10 cellular contexts compared by ENCODE assay signal in genomic region chr12:6790496-6791150, GRCh38. TPM values are rescaled to one million over a fixed set of nuclear protein-coding genes. Genes with fewer than 3 reads are reported as not detected.
DNase-seq lines count a peak whose midpoint lies in the region; ATAC-seq and TF ChIP-seq lines count a peak whose summit lies in the region.
"Had no signal": no experiment of that assay in that cellular context is flagged by ENCODE, and none has a peak within 500 bp of the region (broad histone marks: within the 10 kb centered on the region; RNA-seq: fewer than 3 reads in every experiment).

No MANE protein-coding gene starts in this region.

- H3K27ac ChIP-seq in heart right ventricle = peak overlapping the region in 1 of 10 donors; percentile 86
- peak overlapping the region; percentile 44 to 67 for H3K27ac ChIP-seq in testis
- H3K27ac ChIP-seq in Karpas-422 (ENCODE audit: low read length) = no peak overlapping the region

- ATAC-seq in heart right ventricle = no peak
- ATAC-seq in left ventricle myocardium superior = no peak
- peak; percentile 35 for ATAC-seq in effector memory CD8-positive, alpha-beta T cell (replicated peaks)

- no peaks in the 10 kb centered on the region for H4K20me1 ChIP-seq in Karpas-422 (ENCODE audit: insufficient read depth, low read depth, low read length)

- no peaks in the 10 kb centered on the region for H3K79me2 ChIP-seq in Karpas-422 (ENCODE audit: low read length)

- H3K36me3 ChIP-seq in heart right ventricle = peaks cover 0 to 14% (median 0%) of the 10 kb centered on the region in 9 donors
- no peaks in the 10 kb centered on the region for H3K36me3 ChIP-seq in testis (ENCODE audit: low read depth, missing control alignments)
- H3K36me3 ChIP-seq in Karpas-422 (ENCODE audit: insufficient read depth, low read length) = no peaks in the 10 kb centered on the region

- H3K4me2 ChIP-seq in Karpas-422 (ENCODE audit: low read depth, low read length, poor library complexity, severe bottlenecking) = no peak overlapping the region

- peak overlapping the region in 6 of 10 donors; percentile 2 to 56 (median 42) for H3K4me3 ChIP-seq in heart right ventricle
- no peak overlapping the region for H3K4me3 ChIP-seq in testis
- H3K4me3 ChIP-seq in Karpas-422 (ENCODE audit: low read length) = no peak overlapping the region

- no peak for DNase-seq in heart right ventricle
- no peak for DNase-seq in left ventricle myocardium superior
- DNase-seq in activated CD4-positive, alpha-beta T cell treated with anti-CD3 and anti-CD28 coated beads, Interleukin-2, amount 10 ng/mL, durations not matched to agents 24 days and 14 days = peak; percentile 84
- DNase-seq in effector memory CD8-positive, alpha-beta T cell = no peak
- no peak for DNase-seq in testis
- no peak for DNase-seq in 8988T
- DNase-seq in Karpas-422 = no peak
- DNase-seq in Ammon's horn (ENCODE audit: low spot score) = no peak
- DNase-seq: ACHN, naive B cell had no signal

- no peak overlapping the region for H2AFZ ChIP-seq in Karpas-422 (ENCODE audit: low read length)

- WGBS in heart right ventricle, 2 donors = 90 to 93% methylated on average over 12 of the region's 12 CpGs
- WGBS in testis, 2 donors = 60 to 69% methylated on average over 12 of the region's 12 CpGs

- peak overlapping the region; percentile 93 for H3K27ac Mint-ChIP-seq in activated CD4-positive, alpha-beta T cell treated with anti-CD3 and anti-CD28 coated beads, Interleukin-2, amount 10 ng/mL, durations not matched to agents 24 days and 14 days
- H3K27ac Mint-ChIP-seq in effector memory CD8-positive, alpha-beta T cell = no peak overlapping the region

- TF ChIP-seq POLR2A in testis (IDR thresholded peaks at IDR 0.05) = no peak

- H3K4me1 Mint-ChIP-seq in activated CD4-positive, alpha-beta T cell treated with anti-CD3 and anti-CD28 coated beads, Interleukin-2, amount 10 ng/mL, durations not matched to agents 24 days and 14 days = peaks cover 56% of the 10 kb centered on the region
- peaks cover 5 to 14% of the 10 kb centered on the region in 2 donors for H3K4me1 Mint-ChIP-seq in effector memory CD8-positive, alpha-beta T cell (ENCODE audit: low read depth in 2 of 2)

- H3K27me3 ChIP-seq in heart right ventricle = peaks cover 0 to 4% (median 0%) of the 10 kb centered on the region in 7 donors
- no peaks in the 10 kb centered on the region for H3K27me3 ChIP-seq in testis
- H3K27me3 ChIP-seq in Karpas-422 (ENCODE audit: low read length) = no peaks in the 10 kb centered on the region

- peaks cover 48% of the 10 kb centered on the region for H3K36me3 Mint-ChIP-seq in activated CD4-positive, alpha-beta T cell treated with anti-CD3 and anti-CD28 coated beads, Interleukin-2, amount 10 ng/mL, durations not matched to agents 24 days and 14 days (ENCODE audit: low read depth)
- peaks cover 2% of the 10 kb centered on the region for H3K36me3 Mint-ChIP-seq in effector memory CD8-positive, alpha-beta T cell (ENCODE audit: insufficient read depth)
- H3K36me3 Mint-ChIP-seq: naive B cell had no signal

- intact Hi-C loops in heart right ventricle (cut with DNase I) (no loop called here), left ventricle myocardium superior (cut with micrococcal nuclease) (no loop called here), testis (cut with DNase I; ENCODE audit: low total_unique reads) (no loop called here)
- intact Hi-C loops in activated CD4-positive, alpha-beta T cell treated with anti-CD3 and anti-CD28 coated beads, Interleukin-2, amount 10 ng/mL, durations not matched to agents 24 days and 14 days (cut with micrococcal nuclease) = loop anchor here (2.0 to 5.0 kb wide), 2 partner anchors 37 to 66 kb away; partner anchors contain the start of genes COPS7A and P3H3

- peaks cover 0 to 38% (median 9%) of the 10 kb centered on the region in 9 donors for H3K4me1 ChIP-seq in heart right ventricle
- H3K4me1 ChIP-seq in testis = peaks cover 20% of the 10 kb centered on the region
- H3K4me1 ChIP-seq in Karpas-422 (ENCODE audit: low read length) = peaks cover 13% of the 10 kb centered on the region

- no peak overlapping the region for H3K9ac ChIP-seq in Karpas-422 (ENCODE audit: low read length)

- no peaks in the 10 kb centered on the region for H3K9me3 Mint-ChIP-seq in activated CD4-positive, alpha-beta T cell treated with anti-CD3 and anti-CD28 coated beads, Interleukin-2, amount 10 ng/mL, durations not matched to agents 24 days and 14 days
- no peaks in the 10 kb centered on the region for H3K9me3 Mint-ChIP-seq in effector memory CD8-positive, alpha-beta T cell

- H3K9me2 ChIP-seq in Karpas-422 (replicated peaks; ENCODE audit: insufficient read depth, low read length) = no peaks in the 10 kb centered on the region

- H3K4me3 Mint-ChIP-seq in activated CD4-positive, alpha-beta T cell treated with anti-CD3 and anti-CD28 coated beads, Interleukin-2, amount 10 ng/mL, durations not matched to agents 24 days and 14 days = peak overlapping the region; percentile 97
- H3K4me3 Mint-ChIP-seq in effector memory CD8-positive, alpha-beta T cell = peak overlapping the region in 1 of 2 donors; percentile 33

- H3K27me3 Mint-ChIP-seq in activated CD4-positive, alpha-beta T cell treated with anti-CD3 and anti-CD28 coated beads, Interleukin-2, amount 10 ng/mL, durations not matched to agents 24 days and 14 days = no peaks in the 10 kb centered on the region
- peaks cover 11 to 17% of the 10 kb centered on the region in 2 donors for H3K27me3 Mint-ChIP-seq in effector memory CD8-positive, alpha-beta T cell

- no peaks in the 10 kb centered on the region for H3K9me3 ChIP-seq in heart right ventricle
- no peaks in the 10 kb centered on the region for H3K9me3 ChIP-seq in testis
- H3K9me3 ChIP-seq in Karpas-422 (ENCODE audit: low read length) = no peaks in the 10 kb centered on the region

- TF ChIP-seq CTCF in heart right ventricle (IDR thresholded peaks at IDR 0.05) = no peak
- no peak for TF ChIP-seq CTCF in testis (IDR thresholded peaks at IDR 0.05)

RNA-seq across cellular contexts. Expression of gene CD4, which starts 1.3 kb away (rescaled TPM):
- 10 to 100 TPM in 2 of 10 donors, 1 to 10 TPM in 8; 2.8 to 44.3 (median 5.0) TPM for total RNA-seq in heart right ventricle
- polyA plus RNA-seq in heart right ventricle = 1 to 10 TPM; 2.6 to 3.2 TPM
- total RNA-seq in left ventricle myocardium superior = 8.4 TPM
- total RNA-seq in activated CD4-positive, alpha-beta T cell treated with anti-CD3 and anti-CD28 coated beads, Interleukin-2, amount 10 ng/mL, durations not matched to agents 24 days and 14 days = 264 and 271 TPM in 2 replicates
- 1 to 10 TPM; 2.0 to 4.5 TPM for total RNA-seq in testis
- 22.2 TPM for polyA plus RNA-seq in testis (ENCODE audit: insufficient read depth, low read depth, low replicate concordance)
- not detected in 2 replicates for total RNA-seq in Karpas-422 (2014; rRNA removed; shearing (Covaris generic); ENCODE audit: low replicate concordance)

RNA-seq across cellular contexts. Expression of gene LAG3, which starts 18.3 kb away (rescaled TPM):
- 1 to 10 TPM in 1 of 10 donors, under 1 TPM in 7, not detected in 2; 0.16 to 2.1 (median 0.26) TPM for total RNA-seq in heart right ventricle
- 1 to 10 TPM in 1 of 2 donors, under 1 TPM in 1; 0.13 to 1.2 TPM for polyA plus RNA-seq in heart right ventricle
- total RNA-seq in left ventricle myocardium superior = 0.37 TPM
- 253 and 269 TPM in 2 replicates for total RNA-seq in activated CD4-positive, alpha-beta T cell treated with anti-CD3 and anti-CD28 coated beads, Interleukin-2, amount 10 ng/mL, durations not matched to agents 24 days and 14 days
- total RNA-seq in testis = 1 to 10 TPM; 4.1 to 7.1 TPM
- 6.3 TPM for polyA plus RNA-seq in testis (ENCODE audit: insufficient read depth, low read depth, low replicate concordance)
- 0.22 and 0.32 TPM in 2 replicates for total RNA-seq in Karpas-422 (2014; rRNA removed; shearing (Covaris generic); ENCODE audit: low replicate concordance)

RNA-seq across cellular contexts. Expression of gene PTMS, which starts 24.5 kb away (rescaled TPM):
- 100 to 1,000 TPM in 5 of 10 donors, 10 to 100 TPM in 5; 73.3 to 194 (median 96.0) TPM for total RNA-seq in heart right ventricle
- polyA plus RNA-seq in heart right ventricle = 100 to 1,000 TPM; 289 to 361 TPM
- 133 TPM for total RNA-seq in left ventricle myocardium superior
- 245 and 267 TPM in 2 replicates for total RNA-seq in activated CD4-positive, alpha-beta T cell treated with anti-CD3 and anti-CD28 coated beads, Interleukin-2, amount 10 ng/mL, durations not matched to agents 24 days and 14 days
- total RNA-seq in testis = 10 to 100 TPM; 53.4 to 64.3 TPM
- 185 TPM for polyA plus RNA-seq in testis (ENCODE audit: insufficient read depth, low read depth, low replicate concordance)
- 5.0 and 7.3 TPM in 2 replicates for total RNA-seq in Karpas-422 (2014; rRNA removed; shearing (Covaris generic); ENCODE audit: low replicate concordance)

RNA-seq across cellular contexts. Expression of gene GPR162, which starts 31.0 kb away (rescaled TPM):
- total RNA-seq in heart right ventricle (1 to 10 TPM; 1.8 to 5.7 (median 3.8) TPM), left ventricle myocardium superior (5.3 TPM), testis (1 to 10 TPM in 1 of 2 donors, under 1 TPM in 1; 0.94 to 2.2 TPM)
- polyA plus RNA-seq in heart right ventricle (10 to 100 TPM in 1 of 2 donors, 1 to 10 TPM in 1; 7.0 to 16.8 TPM), testis (ENCODE audit: insufficient read depth, low read depth, low replicate concordance) (1.8 TPM)
- 0.21 and 0.43 TPM in 2 replicates for total RNA-seq in activated CD4-positive, alpha-beta T cell treated with anti-CD3 and anti-CD28 coated beads, Interleukin-2, amount 10 ng/mL, durations not matched to agents 24 days and 14 days
- total RNA-seq in Karpas-422 (2014; rRNA removed; shearing (Covaris generic); ENCODE audit: low replicate concordance) = not detected in 2 replicates

RNA-seq across cellular contexts. Expression of gene P3H3, which starts 37.6 kb away (rescaled TPM):
- total RNA-seq in heart right ventricle (10 to 100 TPM in 9 of 10 donors, 1 to 10 TPM in 1; 6.4 to 24.6 (median 16.0) TPM), left ventricle myocardium superior (11.5 TPM), testis (10 to 100 TPM; 13.1 to 18.8 TPM)
- polyA plus RNA-seq in heart right ventricle (10 to 100 TPM; 12.5 to 37.8 TPM), testis (ENCODE audit: insufficient read depth, low read depth, low replicate concordance) (19.2 TPM)
- total RNA-seq in activated CD4-positive, alpha-beta T cell treated with anti-CD3 and anti-CD28 coated beads, Interleukin-2, amount 10 ng/mL, durations not matched to agents 24 days and 14 days = 4.1 and 4.7 TPM in 2 replicates
- 3.1 and 8.3 TPM in 2 replicates for total RNA-seq in Karpas-422 (2014; rRNA removed; shearing (Covaris generic); ENCODE audit: low replicate concordance)

Comparison
In these comparisons a context has a peak if more than half of its experiments do, and no peak if none do; other contexts are left out.
1. H3K4me3 ChIP-seq: peak in heart right ventricle (6 of 10); none in testis (0 of 2) and Karpas-422 (single experiment).
2. RNA of gene LAG3, which starts 18.3 kb away (total RNA-seq): 253 to 269 TPM in activated CD4-positive, alpha-beta T cell treated with anti-CD3 and anti-CD28 coated beads, Interleukin-2, amount 10 ng/mL, durations not matched to agents 24 days and 14 days; 4.1 to 7.1 TPM in testis, 0.37 TPM in left ventricle myocardium superior (single experiment), 0.22 to 0.32 TPM in Karpas-422 and 0.16 to 2.1 TPM in heart right ventricle; every median in the first group is over 10 times any median in the second.